Comparison of ENCODE assay signal across 8 cellular contexts in genomic region chr3:15097889-15098288, GRCh38. TPM values are rescaled to one million over a fixed set of nuclear protein-coding genes. Genes with fewer than 3 reads are reported as not detected.
DNase-seq lines count a peak whose midpoint lies in the region; ATAC-seq, FAIRE-seq and TF ChIP-seq lines count a peak whose summit lies in the region.

No MANE protein-coding gene starts in this region.

- no peak for DNase-seq in GM12891 (ENCODE audit: insufficient read length, low spot score)
- peak; percentile 35 for DNase-seq in RPMI7951 (ENCODE audit: low read depth)
- peak; percentile 29 to 36 for DNase-seq in central memory CD8-positive, alpha-beta T cell (ENCODE audit: low spot score in 2 of 2)
- DNase-seq in natural killer cell, result peak; percentile 59
- no peak for DNase-seq in NCI-H2107 treated with DMSO at 0.1 percent for 48 hours (lab: John Stamatoyannopoulos, UW; ENCODE audit: unreplicated experiment)

- H3K27ac Mint-ChIP-seq in central memory CD8-positive, alpha-beta T cell (ENCODE audit: low read depth), result peak overlapping the region; percentile 95
- H3K27ac Mint-ChIP-seq in natural killer cell, result peak overlapping the region; percentile 87 to 99

- H3K4me1 Mint-ChIP-seq in central memory CD8-positive, alpha-beta T cell, result peaks cover 23% of the 10 kb centered on the region
- H3K4me1 Mint-ChIP-seq in natural killer cell, result peaks cover 18 to 27% of the 10 kb centered on the region in 2 donors

- no peak for TF ChIP-seq POLR2A in GM12891 (IDR thresholded peaks at IDR 0.05; ENCODE audit: low read depth, low read length)

- H3K27me3 Mint-ChIP-seq in central memory CD8-positive, alpha-beta T cell, result peaks cover 13% of the 10 kb centered on the region
- peaks cover 0 to 9% of the 10 kb centered on the region in 2 donors for H3K27me3 Mint-ChIP-seq in natural killer cell (ENCODE audit: low read depth in 2 of 2)

- intact Hi-C loops in natural killer cell (cut with micrococcal nuclease), result loop anchor here (1.0 to 5.0 kb wide), 6 partner anchors 33 to 953 kb away; partner anchors contain the start of gene MRPS25

- ATAC-seq in central memory CD8-positive, alpha-beta T cell (replicated peaks; ENCODE audit: extremely low read depth, poor library complexity, severe bottlenecking), result peak; percentile 2
- ATAC-seq in natural killer cell, result peak in 1 of 3 donors; percentile 9
- no peak for ATAC-seq in GM19452 (IDR thresholded peaks at IDR 0.05; ENCODE audit: unreplicated experiment)
- ATAC-seq in HG03469 (IDR thresholded peaks at IDR 0.05; ENCODE audit: unreplicated experiment), result no peak
- ATAC-seq in HG02798 (IDR thresholded peaks at IDR 0.05; ENCODE audit: poor library complexity, unreplicated experiment), result no peak

- TF ChIP-seq CTCF in natural killer cell (IDR thresholded peaks at IDR 0.05), result no peak

- no peaks in the 10 kb centered on the region for H3K9me3 Mint-ChIP-seq in central memory CD8-positive, alpha-beta T cell
- H3K9me3 Mint-ChIP-seq in natural killer cell, result no peaks in the 10 kb centered on the region

- peak; percentile 38 for FAIRE-seq in GM12891 (lab: Jason Lieb, UNC)

- H3K36me3 Mint-ChIP-seq in central memory CD8-positive, alpha-beta T cell (ENCODE audit: insufficient read depth), result peaks cover 25% of the 10 kb centered on the region
- no peaks in the 10 kb centered on the region for H3K36me3 Mint-ChIP-seq in natural killer cell

- H3K4me3 Mint-ChIP-seq in central memory CD8-positive, alpha-beta T cell, result peak overlapping the region; percentile 86
- H3K4me3 Mint-ChIP-seq in natural killer cell, result peak overlapping the region; percentile 84

TF ChIP-seq in GM12891, 5 proteins besides CTCF, POLR2A, EP300 and RAD21:
- TF ChIP-seq TAF1 (IDR thresholded peaks at IDR 0.05; ENCODE audit: low read depth, low read length) (no peak), PAX5 (IDR thresholded peaks at IDR 0.05; ENCODE audit: insufficient read depth, low read length, severe bottlenecking) (no peak), SPI1 (IDR thresholded peaks at IDR 0.05; ENCODE audit: low read depth, low read length) (peak; percentile 92), POLR2AphosphoS5 (IDR thresholded peaks at IDR 0.05; ENCODE audit: low read depth, low read length) (no peak), POU2F2 (IDR thresholded peaks at IDR 0.05; ENCODE audit: low read depth, low read length) (no peak)

RNA-seq across cellular contexts. Expression of gene RBSN, which starts 1.1 kb away (rescaled TPM):
- polyA plus RNA-seq in GM12891 (2012; ENCODE audit: low read depth, missing spikeins), result 4.7 TPM
- 9.6 and 12.9 TPM in 2 replicates for total RNA-seq in RPMI7951 (2014; rRNA removed; shearing (Covaris generic))
- total RNA-seq in natural killer cell, result 10 to 100 TPM; 27.6 to 34.4 (median 29.4) TPM

RNA-seq across cellular contexts. Expression of gene MRPS25, which starts 32.8 kb away (rescaled TPM):
- 55.5 TPM for polyA plus RNA-seq in GM12891 (2012; ENCODE audit: low read depth, missing spikeins)
- 11.3 and 20.8 TPM in 2 replicates for total RNA-seq in RPMI7951 (2014; rRNA removed; shearing (Covaris generic))
- total RNA-seq in natural killer cell, result 10 to 100 TPM; 32.3 to 41.4 (median 41.4) TPM

Comparison
In these comparisons a context has a peak if more than half of its experiments do, and no peak if none do; other contexts are left out.
1. DNase-seq: peak in RPMI7951 (single experiment), central memory CD8-positive, alpha-beta T cell (2 of 2) and natural killer cell (single experiment); none in GM12891 (single experiment) and NCI-H2107 treated with DMSO at 0.1 percent for 48 hours (single experiment).